Comparison of ENCODE assay signal across 8 cellular contexts in the genomic region with DNA sequence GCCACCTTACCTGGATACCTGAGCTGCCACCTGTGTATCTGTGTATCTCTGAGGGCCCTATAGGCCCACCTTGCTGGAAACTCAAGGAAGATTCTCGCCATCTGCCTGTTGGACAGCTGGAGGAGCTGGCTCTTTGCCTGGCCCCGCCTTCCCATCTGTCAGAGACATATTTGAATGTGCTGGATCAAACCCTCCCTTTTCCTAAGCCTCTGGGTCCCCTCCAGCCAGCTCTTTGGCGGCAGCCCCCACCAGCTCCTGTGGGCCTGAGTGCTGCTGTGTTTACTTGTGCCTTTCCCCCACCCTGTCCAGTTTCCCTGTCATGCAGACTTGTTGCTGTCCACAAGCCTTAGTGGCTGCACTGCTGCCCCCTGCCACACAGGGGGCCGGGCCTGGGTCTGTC. TPM values are rescaled to one million over a fixed set of nuclear protein-coding genes. Genes with fewer than 3 reads are reported as not detected.
A peak's percentile ranks its signal among the peaks of the same experiment; 100 is the strongest.
DNase-seq lines count a peak whose midpoint lies in the region; TF ChIP-seq lines count a peak whose summit lies in the region.
"Had no signal": no experiment of that assay in that cellular context is flagged by ENCODE, and none has a peak within 500 bp of the region (broad histone marks: within the 10 kb centered on the region; RNA-seq: fewer than 3 reads in every experiment).

No MANE protein-coding gene starts in this region.

- H3K36me3 ChIP-seq in Peyer's patch (peaks cover 0 to 65% (median 0%) of the 10 kb centered on the region in 3 donors), left ventricle myocardium inferior (peaks cover 38% of the 10 kb centered on the region), subcutaneous abdominal adipose tissue (ENCODE audit: control insufficient read depth in 5 of 5, insufficient read depth in 5 of 5, low read length in 5 of 5) (peaks cover 10 to 42% (median 34%) of the 10 kb centered on the region in 5 donors)

- H3K27ac ChIP-seq in Peyer's patch (peak overlapping the region in 3 of 4 donors; percentile 48 to 70 (median 66)), left ventricle myocardium inferior (replicated peaks) (peak overlapping the region; percentile 77), subcutaneous abdominal adipose tissue (ENCODE audit: low read depth, low read length) (peak overlapping the region; percentile 84)

- H3K4me3 ChIP-seq in Peyer's patch (no peak overlapping the region), left ventricle myocardium inferior (peak overlapping the region; percentile 0), subcutaneous abdominal adipose tissue (ENCODE audit: low read depth in 1 of 5, low read length in 5 of 5) (no peak overlapping the region)

- H3K4me1 ChIP-seq in Peyer's patch (peaks cover 0 to 53% (median 3%) of the 10 kb centered on the region in 4 donors), left ventricle myocardium inferior (peaks cover 62% of the 10 kb centered on the region), subcutaneous abdominal adipose tissue (ENCODE audit: control insufficient read depth in 5 of 5, insufficient read depth in 5 of 5, low read length in 5 of 5) (peaks cover 17 to 45% (median 41%) of the 10 kb centered on the region in 5 donors)

- H3K9me3 ChIP-seq in Peyer's patch, result no peaks in the 10 kb centered on the region
- H3K9me3 ChIP-seq in left ventricle myocardium inferior (replicated peaks), result no peaks in the 10 kb centered on the region
- H3K9me3 ChIP-seq in subcutaneous abdominal adipose tissue (ENCODE audit: control insufficient read depth in 5 of 5, low read length in 5 of 5), result no peaks in the 10 kb centered on the region

- peak overlapping the region in 2 of 5 donors; percentile 11 to 26 for H3K9ac ChIP-seq in subcutaneous abdominal adipose tissue (ENCODE audit: low read length in 5 of 5)

- no peak for TF ChIP-seq POLR2A in Peyer's patch (IDR thresholded peaks at IDR 0.05)

- no peaks in the 10 kb centered on the region for H3K27me3 ChIP-seq in Peyer's patch
- no peaks in the 10 kb centered on the region for H3K27me3 ChIP-seq in left ventricle myocardium inferior (ENCODE audit: low read depth)
- no peaks in the 10 kb centered on the region for H3K27me3 ChIP-seq in subcutaneous abdominal adipose tissue (ENCODE audit: control insufficient read depth in 5 of 5, insufficient read depth in 4 of 5, low read length in 5 of 5)

- DNase-seq in NCI-H1694 (lab: John Stamatoyannopoulos, UW), result peak; percentile 95
- peak in 2 of 3 donors; percentile 74 for DNase-seq in Peyer's patch
- peak; percentile 86 for DNase-seq in left ventricle myocardium inferior
- DNase-seq in SW480 (ENCODE audit: low spot score), result no peak
- no peak for DNase-seq in foreskin melanocyte
- no peak for DNase-seq in COLO829 (ENCODE audit: low spot score)
- DNase-seq: activated CD4-positive, alpha-beta T cell treated with anti-CD3 and anti-CD28 coated beads for 4 hours had no signal

- TF ChIP-seq CTCF in Peyer's patch (IDR thresholded peaks at IDR 0.05) (no peak), left ventricle myocardium inferior (IDR thresholded peaks at IDR 0.05; ENCODE audit: borderline replicate concordance) (no peak)

- intact Hi-C loops in left ventricle myocardium inferior (cut with micrococcal nuclease), result no loop called here

RNA-seq across cellular contexts. Expression of a gene that starts 55.9 kb away (rescaled TPM):
- total RNA-seq in Peyer's patch (100 to 1,000 TPM; 339 to 528 (median 434) TPM), left ventricle myocardium inferior (167 TPM)

Comparison
In these comparisons a context has a peak if more than half of its experiments do, and no peak if none do; other contexts are left out.
1. DNase-seq: peak in NCI-H1694 (single experiment), Peyer's patch (2 of 3) and left ventricle myocardium inferior (single experiment); none in SW480 (single experiment), foreskin melanocyte (single experiment) and COLO829 (single experiment).
2. Peak in every context shown above with its lines, with median percentiles within 50 percentile points of each other: H3K27ac ChIP-seq.